ENCODE assay signal across 23 cellular contexts in the genomic region with DNA sequence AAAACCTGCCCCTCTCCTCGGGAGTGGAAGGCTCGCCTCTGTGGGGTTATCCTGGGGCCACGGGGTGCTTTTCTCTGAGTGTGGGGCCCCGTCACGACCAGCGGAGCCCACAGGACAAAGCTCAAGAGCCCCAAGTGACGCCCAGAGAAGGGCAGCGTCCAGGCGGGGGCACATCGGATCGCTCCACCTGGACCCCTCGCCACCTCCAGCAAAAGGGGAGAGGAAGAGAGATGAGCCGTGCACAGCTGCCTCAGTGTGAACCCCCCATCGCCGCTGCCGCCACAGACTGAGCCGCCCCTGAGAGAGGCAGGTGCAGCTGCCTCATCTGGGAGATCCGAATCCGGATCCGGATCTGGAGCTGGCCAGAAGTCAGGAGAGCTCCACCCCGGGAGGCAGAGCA.
"Had no signal": no experiment of that assay in that cellular context is flagged by ENCODE, and none has a peak within 500 bp of the region (broad histone marks: within the 10 kb centered on the region; RNA-seq: fewer than 3 reads in every experiment).

No MANE protein-coding gene starts in this region.

- H3K27ac Mint-ChIP-seq: activated CD4-positive, alpha-beta memory T cell treated with anti-CD3 and anti-CD28 coated beads for 36 hours; activated CD4-positive, alpha-beta T cell treated with anti-CD3 and anti-CD28 coated beads, Interleukin-2, amount 10 ng/mL, durations not matched to agents 24 days and 14 days; activated naive CD4-positive, alpha-beta T cell treated with anti-CD3 and anti-CD28 coated beads for 36 hours; activated naive CD8-positive, alpha-beta T cell treated with anti-CD3 and anti-CD28 coated beads, Interleukin-2, amount 10 ng/mL, durations not matched to agents 7 days and 5 days; activated T-helper 1 cell treated with anti-CD3 and anti-CD28 coated beads, Interleukin-12 subunit alpha, Interleukin-12 subunit beta, Interleukin-2, Interleukin-4 antibody, amounts not matched to agents 30 ng/mL and 10 ng/mL and 1 ng/mL, durations not matched to agents 14 hours and 24 hours and 36 hours; mesothelial cell of epicardium; naive B cell; T-helper 17 cell; type B pancreatic cell had no signal

- H3K27me3 Mint-ChIP-seq: activated CD4-positive, alpha-beta memory T cell treated with anti-CD3 and anti-CD28 coated beads for 36 hours had no signal

- H3K4me3 ChIP-seq: right atrium auricular region had no signal

- H3K36me3 ChIP-seq: right atrium auricular region, WERI-Rb-1 had no signal

- H3K4me3 Mint-ChIP-seq: activated CD4-positive, alpha-beta memory T cell treated with anti-CD3 and anti-CD28 coated beads for 36 hours; activated CD4-positive, alpha-beta T cell treated with anti-CD3 and anti-CD28 coated beads, Interleukin-2, amount 10 ng/mL, durations not matched to agents 24 days and 14 days; activated naive CD4-positive, alpha-beta T cell treated with anti-CD3 and anti-CD28 coated beads for 36 hours; activated naive CD8-positive, alpha-beta T cell treated with anti-CD3 and anti-CD28 coated beads, Interleukin-2, amount 10 ng/mL, durations not matched to agents 7 days and 5 days; activated T-helper 1 cell treated with anti-CD3 and anti-CD28 coated beads, Interleukin-12 subunit alpha, Interleukin-12 subunit beta, Interleukin-2, Interleukin-4 antibody, amounts not matched to agents 30 ng/mL and 10 ng/mL and 1 ng/mL, durations not matched to agents 14 hours and 24 hours and 36 hours; mesothelial cell of epicardium; naive B cell; T-helper 17 cell; type B pancreatic cell had no signal

- H3K27me3 ChIP-seq: right atrium auricular region had no signal

- ATAC-seq: left colon, T-helper 17 cell had no signal

- H3K9me3 ChIP-seq: right atrium auricular region had no signal

- H3K27ac ChIP-seq: WERI-Rb-1 had no signal

- DNase-seq: activated CD4-positive, alpha-beta memory T cell treated with anti-CD3 and anti-CD28 coated beads for 36 hours; activated CD4-positive, alpha-beta T cell treated with anti-CD3 and anti-CD28 coated beads, Interleukin-2, amount 10 ng/mL, durations not matched to agents 24 days and 14 days; activated CD4-positive, CD25-positive, alpha-beta regulatory T cell treated with anti-CD3 and anti-CD28 coated beads, Interleukin-2, amount 50 U/mL, for 72 hours; activated CD8-positive, alpha-beta memory T cell treated with anti-CD3 and anti-CD28 coated beads, Interleukin-2, amount 50 U/mL, for 4 hours; activated effector memory CD4-positive, alpha-beta T cell treated with anti-CD3 and anti-CD28 coated beads, Interleukin-2, amount 50 U/mL, for 16 hours; activated naive CD4-positive, alpha-beta T cell treated with anti-CD3 and anti-CD28 coated beads for 36 hours; activated naive CD8-positive, alpha-beta T cell treated with anti-CD3 and anti-CD28 coated beads, Interleukin-2, amount 10 ng/mL, durations not matched to agents 7 days and 5 days; activated T-cell treated with anti-CD3 and anti-CD28 coated beads, Interleukin-2, amount 50 U/mL, for 1 hour; central memory CD4-positive, alpha-beta T cell; dermis blood vessel endothelial cell; effector CD8-positive, alpha-beta T cell; hippocampal formation; naive B cell; stimulated activated naive CD4-positive, alpha-beta T cell; SW 1271; T-helper 17 cell; T1000; WERI-Rb-1 had no signal

- H3K9me3 Mint-ChIP-seq: activated CD4-positive, alpha-beta memory T cell treated with anti-CD3 and anti-CD28 coated beads for 36 hours; activated CD4-positive, alpha-beta T cell treated with anti-CD3 and anti-CD28 coated beads, Interleukin-2, amount 10 ng/mL, durations not matched to agents 24 days and 14 days; activated naive CD4-positive, alpha-beta T cell treated with anti-CD3 and anti-CD28 coated beads for 36 hours; activated naive CD8-positive, alpha-beta T cell treated with anti-CD3 and anti-CD28 coated beads, Interleukin-2, amount 10 ng/mL, durations not matched to agents 7 days and 5 days; activated T-helper 1 cell treated with anti-CD3 and anti-CD28 coated beads, Interleukin-12 subunit alpha, Interleukin-12 subunit beta, Interleukin-2, Interleukin-4 antibody, amounts not matched to agents 30 ng/mL and 10 ng/mL and 1 ng/mL, durations not matched to agents 14 hours and 24 hours and 36 hours; mesothelial cell of epicardium; type B pancreatic cell had no signal

- H3K4me1 Mint-ChIP-seq: activated CD4-positive, alpha-beta T cell treated with anti-CD3 and anti-CD28 coated beads, Interleukin-2, amount 10 ng/mL, durations not matched to agents 24 days and 14 days; activated naive CD8-positive, alpha-beta T cell treated with anti-CD3 and anti-CD28 coated beads, Interleukin-2, amount 10 ng/mL, durations not matched to agents 7 days and 5 days; mesothelial cell of epicardium; naive B cell; T-helper 17 cell had no signal

- H3K36me3 Mint-ChIP-seq: activated CD4-positive, alpha-beta memory T cell treated with anti-CD3 and anti-CD28 coated beads for 36 hours; activated naive CD8-positive, alpha-beta T cell treated with anti-CD3 and anti-CD28 coated beads, Interleukin-2, amount 10 ng/mL, durations not matched to agents 7 days and 5 days; mesothelial cell of epicardium; naive B cell; type B pancreatic cell had no signal
